Comparison of ENCODE assay signal across 1 cellular context in genomic region chr6:137883400-137883888, GRCh38.
TF ChIP-seq lines count a peak whose summit lies in the region.

No MANE protein-coding gene starts in this region.

TF ChIP-seq in K562, 482 proteins besides CTCF, POLR2A, EP300 and RAD21 (continued from another document and continues in another):
- TF ChIP-seq, protein P1, sequence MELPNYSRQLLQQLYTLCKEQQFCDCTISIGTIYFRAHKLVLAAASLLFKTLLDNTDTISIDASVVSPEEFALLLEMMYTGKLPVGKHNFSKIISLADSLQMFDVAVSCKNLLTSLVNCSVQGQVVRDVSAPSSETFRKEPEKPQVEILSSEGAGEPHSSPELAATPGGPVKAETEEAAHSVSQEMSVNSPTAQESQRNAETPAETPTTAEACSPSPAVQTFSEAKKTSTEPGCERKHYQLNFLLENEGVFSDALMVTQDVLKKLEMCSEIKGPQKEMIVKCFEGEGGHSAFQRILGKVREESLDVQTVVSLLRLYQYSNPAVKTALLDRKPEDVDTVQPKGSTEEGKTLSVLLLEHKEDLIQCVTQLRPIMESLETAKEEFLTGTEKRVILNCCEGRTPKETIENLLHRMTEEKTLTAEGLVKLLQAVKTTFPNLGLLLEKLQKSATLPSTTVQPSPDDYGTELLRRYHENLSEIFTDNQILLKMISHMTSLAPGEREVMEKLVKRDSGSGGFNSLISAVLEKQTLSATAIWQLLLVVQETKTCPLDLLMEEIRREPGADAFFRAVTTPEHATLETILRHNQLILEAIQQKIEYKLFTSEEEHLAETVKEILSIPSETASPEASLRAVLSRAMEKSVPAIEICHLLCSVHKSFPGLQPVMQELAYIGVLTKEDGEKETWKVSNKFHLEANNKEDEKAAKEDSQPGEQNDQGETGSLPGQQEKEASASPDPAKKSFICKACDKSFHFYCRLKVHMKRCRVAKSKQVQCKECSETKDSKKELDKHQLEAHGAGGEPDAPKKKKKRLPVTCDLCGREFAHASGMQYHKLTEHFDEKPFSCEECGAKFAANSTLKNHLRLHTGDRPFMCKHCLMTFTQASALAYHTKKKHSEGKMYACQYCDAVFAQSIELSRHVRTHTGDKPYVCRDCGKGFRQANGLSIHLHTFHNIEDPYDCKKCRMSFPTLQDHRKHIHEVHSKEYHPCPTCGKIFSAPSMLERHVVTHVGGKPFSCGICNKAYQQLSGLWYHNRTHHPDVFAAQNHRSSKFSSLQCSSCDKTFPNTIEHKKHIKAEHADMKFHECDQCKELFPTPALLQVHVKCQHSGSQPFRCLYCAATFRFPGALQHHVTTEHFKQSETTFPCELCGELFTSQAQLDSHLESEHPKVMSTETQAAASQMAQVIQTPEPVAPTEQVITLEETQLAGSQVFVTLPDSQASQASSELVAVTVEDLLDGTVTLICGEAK (IDR thresholded peaks at IDR 0.05): no peak
- TF ChIP-seq, protein P1 (CRISPR knock-in tag; IDR thresholded peaks at IDR 0.05): no peak
- TF ChIP-seq AFF4 (CRISPR knock-in tag; IDR thresholded peaks at IDR 0.05) (no peak), RB1 (IDR thresholded peaks at IDR 0.05; ENCODE audit: low read depth) (no peak), ARHGAP35 (IDR thresholded peaks at IDR 0.05; ENCODE audit: partially characterized antibody) (no peak), CREM (IDR thresholded peaks at IDR 0.05; ENCODE audit: low read depth) (no peak), NFRKB (IDR thresholded peaks at IDR 0.05; ENCODE audit: low read depth) (no peak), ATF1 (CRISPR knock-in tag; IDR thresholded peaks at IDR 0.05) (no peak), ATF1 (tag; IDR thresholded peaks at IDR 0.05) (no peak), MYC (IDR thresholded peaks at IDR 0.05; ENCODE audit: low read depth, low read length) (peak; percentile 62), MYC (CRISPR knock-in tag; IDR thresholded peaks at IDR 0.05; ENCODE audit: borderline replicate concordance, low read depth) (no peak), NRF1 (conservative IDR thresholded peaks at IDR 0.05 in 1 of 2, IDR thresholded peaks at IDR 0.05 in 1 of 2) (peak in 1 of 2 experiments; percentile 27; a peak in 1 of 4 replicates), SMAD1 (IDR thresholded peaks at IDR 0.05; ENCODE audit: low read depth, low read length, partially characterized antibody) (no peak), ZBTB7A (IDR thresholded peaks at IDR 0.05; ENCODE audit: borderline replicate concordance, control insufficient read depth, low read depth, low read length) (no peak), GTF2B (IDR thresholded peaks at IDR 0.05; ENCODE audit: extremely low read depth, insufficient read length) (no peak), MBD2 (IDR thresholded peaks at IDR 0.05; ENCODE audit: borderline replicate concordance, low read depth) (no peak), ZNF707 (CRISPR knock-in tag; conservative IDR thresholded peaks at IDR 0.05) (no peak), KLF13 (tag; IDR thresholded peaks at IDR 0.05; ENCODE audit: borderline replicate concordance, low read depth) (no peak), HMG20A (CRISPR knock-in tag; conservative IDR thresholded peaks at IDR 0.05) (no peak), HNRNPH1 (optimal IDR thresholded peaks at IDR 0.05; ENCODE audit: low read depth, low read length) (no peak), BACH1 (tag; IDR thresholded peaks at IDR 0.05) (no peak), SUPT5H (IDR thresholded peaks at IDR 0.05) (0 out of 2 replicates have a peak, but pooled peaks have one; percentile 27), YY1 (IDR thresholded peaks at IDR 0.05; ENCODE audit: borderline replicate concordance in 1 of 3, control insufficient read depth in 1 of 3, extremely low read depth in 1 of 3, insufficient read depth in 3 of 3, insufficient read length in 1 of 3, insufficient replicate concordance in 2 of 3, low read depth in 1 of 3, low read length in 2 of 3) (no peak), ZNF717 (CRISPR knock-in tag; IDR thresholded peaks at IDR 0.05) (no peak), ZNF830 (CRISPR knock-in tag; IDR thresholded peaks at IDR 0.05) (peak; percentile 85; the same call in 1 of the 2 replicates), ZNF436 (CRISPR knock-in tag; IDR thresholded peaks at IDR 0.05) (no peak), L3MBTL2 (IDR thresholded peaks at IDR 0.05) (0 out of 2 replicates have a peak, but pooled peaks have one; percentile 37), PHTF2 (CRISPR knock-in tag; IDR thresholded peaks at IDR 0.05) (0 out of 2 replicates have a peak, but pooled peaks have one; percentile 30), DMBX1 (CRISPR knock-in tag; IDR thresholded peaks at IDR 0.05; ENCODE audit: borderline replicate concordance) (0 out of 2 replicates have a peak, but pooled peaks have one; percentile 35), MLLT1 (IDR thresholded peaks at IDR 0.05) (no peak), IFI16 (CRISPR knock-in tag; IDR thresholded peaks at IDR 0.05) (no peak), MTF1 (CRISPR knock-in tag; IDR thresholded peaks at IDR 0.05; ENCODE audit: borderline replicate concordance) (no peak), PHB2 (IDR thresholded peaks at IDR 0.05; ENCODE audit: low read depth) (no peak), RBM22 (IDR thresholded peaks at IDR 0.05; ENCODE audit: low read depth, low read length, poor library complexity, severe bottlenecking) (peak; percentile 44), ZNF696 (CRISPR knock-in tag; conservative IDR thresholded peaks at IDR 0.05) (no peak), FOXM1 (IDR thresholded peaks at IDR 0.05; ENCODE audit: low read depth) (peak; percentile 23; the same call in 1 of the 2 replicates), FOXM1 (CRISPR knock-in tag; IDR thresholded peaks at IDR 0.05; ENCODE audit: low read depth) (no peak), KDM5B (IDR thresholded peaks at IDR 0.05; ENCODE audit: insufficient replicate concordance, low read depth, low read length) (no peak), TFAP4 (CRISPR knock-in tag; IDR thresholded peaks at IDR 0.05; ENCODE audit: borderline replicate concordance) (no peak), HEY1 (CRISPR knock-in tag; IDR thresholded peaks at IDR 0.05; ENCODE audit: borderline replicate concordance) (0 out of 2 replicates have a peak, but pooled peaks have one; percentile 20), ERF (CRISPR knock-in tag; IDR thresholded peaks at IDR 0.05) (no peak), ZNF780A (CRISPR knock-in tag; IDR thresholded peaks at IDR 0.05) (no peak), ZBTB33 (CRISPR knock-in tag; IDR thresholded peaks at IDR 0.05) (no peak), ZNF140 (CRISPR knock-in tag; IDR thresholded peaks at IDR 0.05) (no peak)
- TF ChIP-seq, protein P2, sequence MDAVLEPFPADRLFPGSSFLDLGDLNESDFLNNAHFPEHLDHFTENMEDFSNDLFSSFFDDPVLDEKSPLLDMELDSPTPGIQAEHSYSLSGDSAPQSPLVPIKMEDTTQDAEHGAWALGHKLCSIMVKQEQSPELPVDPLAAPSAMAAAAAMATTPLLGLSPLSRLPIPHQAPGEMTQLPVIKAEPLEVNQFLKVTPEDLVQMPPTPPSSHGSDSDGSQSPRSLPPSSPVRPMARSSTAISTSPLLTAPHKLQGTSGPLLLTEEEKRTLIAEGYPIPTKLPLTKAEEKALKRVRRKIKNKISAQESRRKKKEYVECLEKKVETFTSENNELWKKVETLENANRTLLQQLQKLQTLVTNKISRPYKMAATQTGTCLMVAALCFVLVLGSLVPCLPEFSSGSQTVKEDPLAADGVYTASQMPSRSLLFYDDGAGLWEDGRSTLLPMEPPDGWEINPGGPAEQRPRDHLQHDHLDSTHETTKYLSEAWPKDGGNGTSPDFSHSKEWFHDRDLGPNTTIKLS (IDR thresholded peaks at IDR 0.05; ENCODE audit: borderline replicate concordance, low read depth): no peak
